Comparison of ENCODE assay signal across 1 cellular context in the genomic region with DNA sequence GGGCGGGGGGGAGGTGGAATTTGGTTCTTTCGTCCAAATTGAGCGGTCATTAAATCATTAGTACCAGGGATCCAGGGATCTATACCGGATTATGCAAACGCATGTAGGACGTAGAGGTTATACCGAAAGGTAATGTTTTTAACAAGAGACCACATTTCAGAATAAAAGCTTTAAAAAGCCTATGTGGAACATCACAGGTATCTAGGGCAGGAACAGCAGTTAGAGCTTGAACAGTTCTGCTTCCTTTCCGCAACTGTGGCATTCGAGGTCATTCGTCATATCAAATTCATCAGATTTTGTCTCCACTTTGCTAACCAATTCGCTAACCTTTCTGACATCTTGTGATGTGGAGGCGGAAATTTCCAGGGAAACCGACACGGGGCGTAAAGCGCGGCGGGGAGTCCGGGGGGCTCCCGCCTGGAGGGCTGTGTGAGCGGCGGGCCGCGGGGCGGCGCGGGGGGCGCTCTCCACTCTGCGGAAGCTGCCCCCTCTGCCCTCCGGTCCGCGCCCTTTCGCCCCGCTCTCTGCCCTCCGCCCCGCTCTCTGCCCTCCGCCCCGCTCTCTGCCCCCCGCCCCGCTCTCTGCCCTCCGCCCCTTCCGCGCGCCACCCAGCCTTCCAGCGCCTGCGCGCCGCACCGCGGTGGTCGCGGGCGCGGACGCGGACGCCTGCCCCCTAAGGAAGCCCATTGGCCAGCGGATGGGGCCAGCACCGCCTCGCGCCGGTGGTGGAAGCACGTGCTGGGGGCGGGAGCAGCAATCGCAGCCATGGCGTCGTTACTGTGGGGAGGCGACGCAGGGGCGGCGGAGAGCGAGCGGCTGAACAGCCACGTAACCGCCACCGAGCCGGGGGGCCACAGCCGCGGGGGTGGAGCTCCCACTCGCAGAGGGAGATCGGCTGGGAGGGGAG.
TF ChIP-seq lines count a peak whose summit lies in the region.

Gene DDX25, plus strand, starts transcription at position 756 of the 907 bp plus-strand sequence. Its CDS starts 10 bp downstream, at position 766.

TF ChIP-seq in GM23338, 12 proteins besides CTCF, POLR2A, EP300 and RAD21 (continued from another document):
- TF ChIP-seq, protein P1, sequence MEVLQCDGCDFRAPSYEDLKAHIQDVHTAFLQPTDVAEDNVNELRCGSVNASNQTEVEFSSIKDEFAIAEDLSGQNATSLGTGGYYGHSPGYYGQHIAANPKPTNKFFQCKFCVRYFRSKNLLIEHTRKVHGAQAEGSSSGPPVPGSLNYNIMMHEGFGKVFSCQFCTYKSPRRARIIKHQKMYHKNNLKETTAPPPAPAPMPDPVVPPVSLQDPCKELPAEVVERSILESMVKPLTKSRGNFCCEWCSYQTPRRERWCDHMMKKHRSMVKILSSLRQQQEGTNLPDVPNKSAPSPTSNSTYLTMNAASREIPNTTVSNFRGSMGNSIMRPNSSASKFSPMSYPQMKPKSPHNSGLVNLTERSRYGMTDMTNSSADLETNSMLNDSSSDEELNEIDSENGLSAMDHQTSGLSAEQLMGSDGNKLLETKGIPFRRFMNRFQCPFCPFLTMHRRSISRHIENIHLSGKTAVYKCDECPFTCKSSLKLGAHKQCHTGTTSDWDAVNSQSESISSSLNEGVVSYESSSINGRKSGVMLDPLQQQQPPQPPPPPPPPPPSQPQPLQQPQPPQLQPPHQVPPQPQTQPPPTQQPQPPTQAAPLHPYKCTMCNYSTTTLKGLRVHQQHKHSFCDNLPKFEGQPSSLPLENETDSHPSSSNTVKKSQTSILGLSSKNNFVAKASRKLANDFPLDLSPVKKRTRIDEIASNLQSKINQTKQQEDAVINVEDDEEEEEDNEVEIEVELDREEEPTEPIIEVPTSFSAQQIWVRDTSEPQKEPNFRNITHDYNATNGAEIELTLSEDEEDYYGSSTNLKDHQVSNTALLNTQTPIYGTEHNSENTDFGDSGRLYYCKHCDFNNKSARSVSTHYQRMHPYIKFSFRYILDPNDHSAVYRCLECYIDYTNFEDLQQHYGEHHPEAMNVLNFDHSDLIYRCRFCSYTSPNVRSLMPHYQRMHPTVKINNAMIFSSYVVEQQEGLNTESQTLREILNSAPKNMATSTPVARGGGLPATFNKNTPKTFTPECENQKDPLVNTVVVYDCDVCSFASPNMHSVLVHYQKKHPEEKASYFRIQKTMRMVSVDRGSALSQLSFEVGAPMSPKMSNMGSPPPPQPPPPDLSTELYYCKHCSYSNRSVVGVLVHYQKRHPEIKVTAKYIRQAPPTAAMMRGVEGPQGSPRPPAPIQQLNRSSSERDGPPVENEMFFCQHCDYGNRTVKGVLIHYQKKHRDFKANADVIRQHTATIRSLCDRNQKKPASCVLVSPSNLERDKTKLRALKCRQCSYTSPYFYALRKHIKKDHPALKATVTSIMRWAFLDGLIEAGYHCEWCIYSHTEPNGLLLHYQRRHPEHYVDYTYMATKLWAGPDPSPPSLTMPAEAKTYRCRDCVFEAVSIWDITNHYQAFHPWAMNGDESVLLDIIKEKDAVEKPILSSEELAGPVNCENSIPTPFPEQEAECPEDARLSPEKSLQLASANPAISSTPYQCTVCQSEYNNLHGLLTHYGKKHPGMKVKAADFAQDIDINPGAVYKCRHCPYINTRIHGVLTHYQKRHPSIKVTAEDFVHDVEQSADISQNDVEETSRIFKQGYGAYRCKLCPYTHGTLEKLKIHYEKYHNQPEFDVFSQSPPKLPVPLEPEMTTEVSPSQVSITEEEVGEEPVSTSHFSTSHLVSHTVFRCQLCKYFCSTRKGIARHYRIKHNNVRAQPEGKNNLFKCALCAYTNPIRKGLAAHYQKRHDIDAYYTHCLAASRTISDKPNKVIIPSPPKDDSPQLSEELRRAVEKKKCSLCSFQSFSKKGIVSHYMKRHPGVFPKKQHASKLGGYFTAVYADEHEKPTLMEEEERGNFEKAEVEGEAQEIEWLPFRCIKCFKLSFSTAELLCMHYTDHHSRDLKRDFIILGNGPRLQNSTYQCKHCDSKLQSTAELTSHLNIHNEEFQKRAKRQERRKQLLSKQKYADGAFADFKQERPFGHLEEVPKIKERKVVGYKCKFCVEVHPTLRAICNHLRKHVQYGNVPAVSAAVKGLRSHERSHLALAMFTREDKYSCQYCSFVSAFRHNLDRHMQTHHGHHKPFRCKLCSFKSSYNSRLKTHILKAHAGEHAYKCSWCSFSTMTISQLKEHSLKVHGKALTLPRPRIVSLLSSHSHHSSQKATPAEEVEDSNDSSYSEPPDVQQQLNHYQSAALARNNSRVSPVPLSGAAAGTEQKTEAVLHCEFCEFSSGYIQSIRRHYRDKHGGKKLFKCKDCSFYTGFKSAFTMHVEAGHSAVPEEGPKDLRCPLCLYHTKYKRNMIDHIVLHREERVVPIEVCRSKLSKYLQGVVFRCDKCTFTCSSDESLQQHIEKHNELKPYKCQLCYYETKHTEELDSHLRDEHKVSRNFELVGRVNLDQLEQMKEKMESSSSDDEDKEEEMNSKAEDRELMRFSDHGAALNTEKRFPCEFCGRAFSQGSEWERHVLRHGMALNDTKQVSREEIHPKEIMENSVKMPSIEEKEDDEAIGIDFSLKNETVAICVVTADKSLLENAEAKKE (CRISPR knock-in tag; IDR thresholded peaks at IDR 0.05) = no peak
